8 cellular contexts compared by ENCODE assay signal in the genomic region with DNA sequence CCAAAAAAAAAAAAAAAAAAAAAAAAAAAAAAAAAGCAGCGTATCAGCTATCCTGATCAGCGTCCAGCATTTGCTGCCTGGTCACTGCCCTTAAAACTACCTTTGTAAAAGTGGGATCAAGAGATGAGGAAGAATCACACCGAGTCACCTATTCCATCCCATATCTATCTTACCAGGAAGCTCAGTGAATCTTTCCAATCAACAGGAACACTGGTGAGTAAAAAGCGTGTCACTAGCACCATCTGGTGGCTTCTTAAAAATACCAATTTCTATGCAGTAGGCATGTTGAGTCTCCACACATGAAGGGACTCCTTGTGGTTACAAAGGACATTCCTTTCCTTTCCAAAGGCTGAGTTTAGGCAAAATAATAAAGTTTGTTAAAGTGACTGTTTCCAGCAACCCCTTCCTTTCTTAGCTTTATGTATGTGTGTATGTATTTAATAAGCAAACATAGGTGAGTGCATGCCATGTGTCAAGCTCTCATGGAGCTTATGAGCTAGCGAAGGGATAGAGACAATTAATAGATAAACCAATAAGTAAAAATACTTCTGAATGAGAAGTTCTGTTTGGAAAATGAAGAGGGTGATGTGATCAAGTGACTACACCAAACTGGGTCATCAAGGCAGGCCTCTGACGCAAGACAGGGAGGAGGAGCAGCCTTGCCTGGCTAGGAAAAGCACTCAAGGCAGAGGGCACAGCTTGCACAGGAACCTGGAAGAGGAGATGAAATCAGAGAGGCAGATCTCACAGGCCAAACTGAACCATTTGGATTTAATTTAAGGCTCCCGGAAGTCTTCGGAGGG. TPM values are rescaled to one million over a fixed set of nuclear protein-coding genes. Genes with fewer than 3 reads are reported as not detected.
DNase-seq lines count a peak whose midpoint lies in the region; ATAC-seq, FAIRE-seq and TF ChIP-seq lines count a peak whose summit lies in the region.

No MANE protein-coding gene starts in this region.

- H3K4me1 Mint-ChIP-seq in T-helper 17 cell: peaks cover 4% of the 10 kb centered on the region

- no peak overlapping the region for H3K27ac Mint-ChIP-seq in T-helper 17 cell

- no peak for TF ChIP-seq POLR2A in HepG2 (IDR thresholded peaks at IDR 0.05; ENCODE audit: insufficient read depth in 1 of 2, low read depth in 2 of 2, low read length in 2 of 2)
- no peak for TF ChIP-seq POLR2A in uterus (IDR thresholded peaks at IDR 0.05)

- H3K79me2 ChIP-seq in KMS-11 (ENCODE audit: insufficient read depth, low read depth): no peaks in the 10 kb centered on the region
- no peaks in the 10 kb centered on the region for H3K79me2 ChIP-seq in HepG2 (ENCODE audit: insufficient read depth, low read length)

- H3K4me1 ChIP-seq in KMS-11 (ENCODE audit: low read depth, poor library complexity, severe bottlenecking): no peaks in the 10 kb centered on the region
- no peaks in the 10 kb centered on the region for H3K4me1 ChIP-seq in HepG2 (ENCODE audit: insufficient read depth, low read length)
- H3K4me1 ChIP-seq in uterus: no peaks in the 10 kb centered on the region

- peak; percentile 62; the same call in 1 of the 2 replicates for TF ChIP-seq RAD21 in HepG2 (CRISPR knock-in tag; IDR thresholded peaks at IDR 0.05)

- H3K36me3 Mint-ChIP-seq in T-helper 17 cell (ENCODE audit: low read depth): no peaks in the 10 kb centered on the region

- H2AFZ ChIP-seq in KMS-11 (ENCODE audit: low read depth) (no peak overlapping the region; the same call in 1 of the 2 replicates), HepG2 (ENCODE audit: low read length) (no peak overlapping the region)

- peaks cover 50% of the 10 kb centered on the region for H3K27me3 Mint-ChIP-seq in T-helper 17 cell

- H3K27me3 ChIP-seq in KMS-11 (ENCODE audit: insufficient read depth, low read depth) (no peaks in the 10 kb centered on the region), HepG2 (ENCODE audit: control insufficient read depth in 1 of 2, insufficient read depth in 2 of 2, low read length in 2 of 2) (no peaks in the 10 kb centered on the region), uterus (no peaks in the 10 kb centered on the region)

- ATAC-seq in GM21390 (IDR thresholded peaks at IDR 0.05; ENCODE audit: unreplicated experiment): peak; percentile 60
- ATAC-seq in HepG2: peak; percentile 91
- ATAC-seq in T-helper 17 cell: no peak

- no TSS peak for BruUV-seq in HepG2 (replicated peaks; lab: Mats Ljungman, UMichigan)

- H3K9ac ChIP-seq in KMS-11: no peak overlapping the region
- H3K9ac ChIP-seq in HepG2 (ENCODE audit: insufficient read depth, low read depth, low read length): no peak overlapping the region

- intact Hi-C loops in HepG2 (cut with micrococcal nuclease; ENCODE audit: unreplicated experiment): loop anchor here (1.0 to 10.0 kb wide), 2 partner anchors 72 to 782 kb away; no protein-coding TSS in a partner anchor
- intact Hi-C loops in uterus (cut with DNase I; ENCODE audit: low total_unique reads): loop anchor here (5.0 kb wide), 1 partner anchor 74 kb away; no protein-coding TSS in a partner anchor

- in situ Hi-C loops in HepG2 (cut with HindIII; ENCODE audit: extremely low pct_ligation_motif_present, low pct_unique_long_range_greater_than_20kb): loop anchor here (5.0 kb wide), 1 partner anchor 69 kb away; no protein-coding TSS in a partner anchor

- TF ChIP-seq EP300 in HepG2 (IDR thresholded peaks at IDR 0.05; ENCODE audit: low read depth in 2 of 2, low read length in 2 of 2) (no peak), HepG2 (CRISPR knock-in tag; IDR thresholded peaks at IDR 0.05; ENCODE audit: borderline replicate concordance) (no peak)

- H3K36me3 ChIP-seq in KMS-11 (ENCODE audit: insufficient read depth): no peaks in the 10 kb centered on the region
- H3K36me3 ChIP-seq in HepG2 (replicated peaks in 1 of 2; ENCODE audit: control insufficient read depth in 1 of 2, insufficient read depth in 2 of 2, low read length in 2 of 2): no peaks in the 10 kb centered on the region
- H3K36me3 ChIP-seq in uterus: no peaks in the 10 kb centered on the region

- DNase-seq in DMS53 (lab: John Stamatoyannopoulos, UW) (peak; percentile 90), OCI-M1 (lab: John Stamatoyannopoulos, UW) (peak; percentile 84), dedifferentiated amniotic fluid mesenchymal stem cell (ENCODE audit: extremely low spot score) (peak; percentile 77), HepG2 (ENCODE audit: low spot score) (peak; percentile 74), uterus (no peak), T-helper 17 cell (no peak)

- CTCF ChIA-PET in HepG2 (lab: Yijun Ruan, JAX; ENCODE audit: low intra/inter-chr PET ratio, low total read pairs): interaction anchor here (0.9 to 2.1 kb wide), 2 partner anchors 71 to 78 kb away, joined by 3 to 38 read pairs; no protein-coding TSS in a partner anchor

- no peak overlapping the region for H3K4me3 ChIP-seq in KMS-11 (IDR thresholded peaks at IDR 0.05; ENCODE audit: insufficient read depth, low read depth, low read length)
- H3K4me3 ChIP-seq in HepG2 (replicated peaks in 1 of 3; ENCODE audit: insufficient read depth in 1 of 3, low read depth in 2 of 3, low read length in 3 of 3): no peak overlapping the region
- no peak overlapping the region for H3K4me3 ChIP-seq in uterus

- WGBS in HepG2 (ENCODE audit: low lambda C conversion rate): 55% methylated on average over 8 of the region's 8 CpGs

- no peaks in the 10 kb centered on the region for H4K20me1 ChIP-seq in KMS-11 (ENCODE audit: insufficient read depth)
- H4K20me1 ChIP-seq in HepG2 (ENCODE audit: insufficient read depth, low read length): no peaks in the 10 kb centered on the region

- peak; percentile 72 for TF ChIP-seq CTCF in KMS-11 (conservative IDR thresholded peaks at IDR 0.05; ENCODE audit: low read depth, low read length)
- TF ChIP-seq CTCF in HepG2 (CRISPR knock-in tag; IDR thresholded peaks at IDR 0.05): peak; percentile 82
- TF ChIP-seq CTCF in uterus (IDR thresholded peaks at IDR 0.05): peak; percentile 46 to 81 (median 59)

- POLR2A ChIA-PET in HepG2 (lab: Yijun Ruan, JAX): no interaction called here

- H3K9me3 ChIP-seq in HepG2 (ENCODE audit: low read length): no peaks in the 10 kb centered on the region
- no peaks in the 10 kb centered on the region for H3K9me3 ChIP-seq in uterus
- no peaks in the 10 kb centered on the region for H3K9me3 ChIP-seq in T-helper 17 cell (ENCODE audit: control insufficient read depth, low read length, poor library complexity, severe bottlenecking)

- H3K27ac ChIP-seq in KMS-11: no peak overlapping the region
- no peak overlapping the region for H3K27ac ChIP-seq in HepG2 (ENCODE audit: extremely low read length, insufficient read depth, low read length)
- no peak overlapping the region for H3K27ac ChIP-seq in uterus

- H3K4me2 ChIP-seq in KMS-11 (no peak overlapping the region), HepG2 (ENCODE audit: low read depth, low read length) (no peak overlapping the region)

- FAIRE-seq in HepG2 (lab: Jason Lieb, UNC): peak; percentile 67

- no peak overlapping the region for H3K4me3 Mint-ChIP-seq in T-helper 17 cell

TF ChIP-seq in HepG2, 621 proteins besides CTCF, POLR2A, EP300 and RAD21 (continues in another document):
- TF ChIP-seq ZNF773 (CRISPR knock-in tag; IDR thresholded peaks at IDR 0.05; ENCODE audit: borderline replicate concordance) (no peak), ZNF770 (CRISPR knock-in tag; IDR thresholded peaks at IDR 0.05) (no peak)

RNA-seq across cellular contexts. Expression of gene TP53AIP1, which starts 13.9 kb away (rescaled TPM):
- total RNA-seq in HepG2 (2016; rRNA removed; fragmentation: Illumina TruSeq; extraction: Trizol) (0.11 TPM in 1 of 2 replicates, not detected in the other), uterus (1 to 10 TPM in 1 of 4 donors, not detected in 3; 1.0 TPM), T-helper 17 cell (not detected)
- total RNA-seq in HepG2 (2016; cell fraction: cytosol; rRNA removed; fragmentation: Illumina TruSeq; extraction: Trizol; ENCODE audit: low read depth): not detected in 2 replicates
- not detected in 2 replicates for total RNA-seq in HepG2 (2016; cell fraction: insoluble cytoplasmic fraction; rRNA removed; fragmentation: Illumina TruSeq; extraction: Trizol)
- not detected in 2 replicates for total RNA-seq in HepG2 (2016; cell fraction: membrane; rRNA removed; fragmentation: Illumina TruSeq; extraction: Trizol)
- total RNA-seq in HepG2 (2016; cell fraction: nucleus; rRNA removed; fragmentation: Illumina TruSeq; extraction: Trizol): not detected in 2 replicates
- polyA plus RNA-seq in HepG2 (2011; rRNA removed): 0.03 TPM in 1 of 2 replicates, not detected in the other
- 0.03 TPM in 1 of 2 replicates, not detected in the other for polyA plus RNA-seq in HepG2 (2011; cell fraction: cytosol; rRNA removed)
- polyA plus RNA-seq in HepG2 (2011; cell fraction: nucleus; rRNA removed): 0.19 and 0.28 TPM in 2 replicates
- 0.17 TPM in 1 of 2 replicates, not detected in the other for polyA plus RNA-seq in HepG2 (2012)
- not detected in 2 replicates for polyA plus RNA-seq in HepG2 (2016; cell fraction: cytosol; fragmentation: Illumina TruSeq; extraction: Trizol; ENCODE audit: low read depth)
- not detected in 2 replicates for polyA plus RNA-seq in HepG2 (2016; cell fraction: insoluble cytoplasmic fraction; fragmentation: Illumina TruSeq; extraction: Trizol; ENCODE audit: low read depth)
- not detected in 2 replicates for polyA plus RNA-seq in HepG2 (2016; cell fraction: membrane; fragmentation: Illumina TruSeq; extraction: Trizol; ENCODE audit: low read depth)
- polyA plus RNA-seq in HepG2 (2016; cell fraction: nucleus; fragmentation: Illumina TruSeq; extraction: Trizol; ENCODE audit: insufficient read depth, low read depth): 0.26 and 0.28 TPM in 2 replicates
- not detected in 2 replicates for polyA minus RNA-seq in HepG2 (2011; rRNA and poly(A)+ RNA removed; ENCODE audit: low replicate concordance)
- not detected in 2 replicates for polyA minus RNA-seq in HepG2 (2011; cell fraction: cytosol; rRNA and poly(A)+ RNA removed)
- polyA minus RNA-seq in HepG2 (2011; cell fraction: nucleus; rRNA and poly(A)+ RNA removed): 0.13 and 0.37 TPM in 2 replicates

Comparison
In these comparisons a context has a peak if more than half of its experiments do, and no peak if none do; other contexts are left out.
1. DNase-seq: peak in DMS53 (single experiment), OCI-M1 (single experiment), dedifferentiated amniotic fluid mesenchymal stem cell (single experiment) and HepG2 (single experiment); none in uterus (0 of 2) and T-helper 17 cell (0 of 3).
2. Peak in every context shown above with its lines, with median percentiles within 50 percentile points of each other: CTCF ChIP-seq.